1 cellular context compared by ENCODE assay signal in genomic region chr19:10419646-10420443, GRCh38.
TF ChIP-seq lines count a peak whose summit lies in the region.

No MANE protein-coding gene starts in this region.

TF ChIP-seq in HCT116, 20 proteins besides CTCF, POLR2A, EP300 and RAD21 (continued from another document):
- TF ChIP-seq ZBTB33 (IDR thresholded peaks at IDR 0.05; ENCODE audit: extremely low read depth, insufficient replicate concordance, low read length) (no peak), REST (IDR thresholded peaks at IDR 0.05; ENCODE audit: low read depth) (no peak)
